Comparison of ENCODE assay signal across 14 cellular contexts in genomic region chr1:115755436-115756370, GRCh38. TPM values are rescaled to one million over a fixed set of nuclear protein-coding genes. Genes with fewer than 3 reads are reported as not detected.
"Had no signal": no experiment of that assay in that cellular context is flagged by ENCODE, and none has a peak within 500 bp of the region (broad histone marks: within the 10 kb centered on the region; RNA-seq: fewer than 3 reads in every experiment).

No MANE protein-coding gene starts in this region.

- DNase-seq: activated CD4-positive, alpha-beta T cell treated with anti-CD3 and anti-CD28 coated beads, Interleukin-2, amount 10 ng/mL, durations not matched to agents 7 days and 5 days; activated CD4-positive, CD25-positive, alpha-beta regulatory T cell; activated CD8-positive, alpha-beta memory T cell treated with anti-CD3 and anti-CD28 coated beads for 24 hours; activated naive CD4-positive, alpha-beta T cell treated with anti-CD3 and anti-CD28 coated beads, Interleukin-2, amount 10 ng/mL, durations not matched to agents 7 days and 5 days; activated T-cell treated with anti-CD3 and anti-CD28 coated beads for 4 hours; adrenal gland; dermis blood vessel endothelial cell; immature natural killer cell; mesendoderm; T-helper 2 cell; transverse colon had no signal

- H3K4me3 ChIP-seq: adrenal gland, transverse colon had no signal

- H3K27ac ChIP-seq: adrenal gland had no signal

- H3K4me1 ChIP-seq: adrenal gland, transverse colon had no signal

- H3K9me3 ChIP-seq: adrenal gland, transverse colon had no signal

- H3K36me3 ChIP-seq: adrenal gland, transverse colon had no signal

- ATAC-seq: activated T-helper 17 cell treated with anti-CD3 and anti-CD28 coated beads, Interleukin-2, amount 50 U/mL, for 72 hours; left lobe of liver had no signal

- H3K27me3 ChIP-seq: transverse colon had no signal

RNA-seq across cellular contexts. Expression of gene CASQ2, which starts 12.8 kb away (rescaled TPM):
- total RNA-seq: activated CD4-positive, alpha-beta T cell treated with anti-CD3 and anti-CD28 coated beads, Interleukin-2, amount 10 ng/mL, durations not matched to agents 7 days and 5 days; activated T-helper 17 cell treated with anti-CD3 and anti-CD28 coated beads, Interleukin-2, amount 50 U/mL, for 72 hours; dermis blood vessel endothelial cell; epithelial cell of proximal tubule had no signal
- polyA plus RNA-seq: immature natural killer cell had no signal
